ENCODE assay signal across 13 cellular contexts in the genomic region with DNA sequence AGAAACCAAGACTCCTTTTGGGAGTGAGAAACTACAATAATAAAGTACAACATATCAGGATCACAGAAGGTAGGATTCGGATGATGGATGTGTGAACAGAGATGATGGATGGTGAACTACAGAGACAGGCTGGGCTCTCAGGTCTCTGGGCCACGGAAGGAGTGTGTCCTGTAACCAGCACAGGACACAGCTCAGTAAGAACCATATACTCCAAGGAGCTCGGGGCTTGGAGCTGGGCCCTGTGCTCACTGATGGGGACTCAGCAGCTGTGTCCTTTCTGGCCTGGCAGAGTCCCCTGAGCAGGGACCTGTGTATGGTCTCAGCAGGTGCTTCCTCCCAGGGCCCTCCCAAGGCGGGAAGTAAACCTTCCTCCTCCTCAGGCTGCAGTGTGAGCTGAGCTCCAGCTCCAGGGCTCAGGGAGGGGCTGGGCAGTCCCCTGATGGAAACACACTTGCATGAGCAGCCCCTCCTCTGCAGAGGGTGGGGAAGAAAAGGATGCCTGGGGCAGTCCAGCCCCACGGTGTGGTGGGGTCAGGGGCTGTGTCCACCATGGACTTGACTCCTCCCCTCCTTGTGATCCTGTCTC.
"Had no signal": no experiment of that assay in that cellular context is flagged by ENCODE, and none has a peak within 500 bp of the region (broad histone marks: within the 10 kb centered on the region; RNA-seq: fewer than 3 reads in every experiment).

No MANE protein-coding gene starts in this region.

- H2AFZ ChIP-seq: hepatocyte had no signal

- H3K4me2 ChIP-seq: hepatocyte had no signal

- H3K27ac ChIP-seq: gastrocnemius medialis, hepatocyte, left ventricle myocardium inferior, ovary, testis had no signal

- H3K79me2 ChIP-seq: hepatocyte had no signal

- H3K27ac Mint-ChIP-seq: activated naive CD4-positive, alpha-beta T cell treated with anti-CD3 and anti-CD28 coated beads, Interleukin-2, amount 50 U/mL, for 24 hours; stimulated activated naive CD8-positive, alpha-beta T cell treated with anti-CD3 and anti-CD28 coated beads, Interleukin-15, Interleukin-2, amounts not matched to agents 100 ng/mL and 50 ng/mL, for 24 hours had no signal

- H3K9me3 ChIP-seq: gastrocnemius medialis, left ventricle myocardium inferior, ovary, testis had no signal

- H3K4me3 ChIP-seq: gastrocnemius medialis, hepatocyte, left ventricle myocardium inferior, ovary, testis had no signal

- H3K4me1 Mint-ChIP-seq: activated naive CD4-positive, alpha-beta T cell treated with anti-CD3 and anti-CD28 coated beads, Interleukin-2, amount 50 U/mL, for 24 hours; central memory CD8-positive, alpha-beta T cell had no signal

- H3K4me1 ChIP-seq: gastrocnemius medialis, left ventricle myocardium inferior, testis had no signal

- H3K36me3 ChIP-seq: gastrocnemius medialis, left ventricle myocardium inferior, ovary had no signal

- H3K27me3 ChIP-seq: gastrocnemius medialis, hepatocyte, ovary, testis had no signal

- H3K9me3 Mint-ChIP-seq: activated naive CD4-positive, alpha-beta T cell treated with anti-CD3 and anti-CD28 coated beads, Interleukin-2, amount 50 U/mL, for 24 hours; central memory CD8-positive, alpha-beta T cell; stimulated activated naive CD8-positive, alpha-beta T cell treated with anti-CD3 and anti-CD28 coated beads, Interleukin-15, Interleukin-2, amounts not matched to agents 100 ng/mL and 50 ng/mL, for 24 hours had no signal

- H3K27me3 Mint-ChIP-seq: stimulated activated naive CD8-positive, alpha-beta T cell treated with anti-CD3 and anti-CD28 coated beads, Interleukin-15, Interleukin-2, amounts not matched to agents 100 ng/mL and 50 ng/mL, for 24 hours had no signal

- H3K4me3 Mint-ChIP-seq: activated naive CD4-positive, alpha-beta T cell treated with anti-CD3 and anti-CD28 coated beads, Interleukin-2, amount 50 U/mL, for 24 hours; central memory CD8-positive, alpha-beta T cell; stimulated activated naive CD8-positive, alpha-beta T cell treated with anti-CD3 and anti-CD28 coated beads, Interleukin-15, Interleukin-2, amounts not matched to agents 100 ng/mL and 50 ng/mL, for 24 hours had no signal

- DNase-seq: cortex of kidney; effector CD8-positive, alpha-beta T cell; gastrocnemius medialis; kidney; left ventricle myocardium inferior; mesendoderm; ovary; stimulated activated CD4-positive, alpha-beta T cell treated with anti-CD3 and anti-CD28 coated beads, Interleukin-12 subunit alpha, Interleukin-12 subunit beta, amount 100 ng/mL, for 4 hours; testis had no signal

- ATAC-seq: gastrocnemius medialis had no signal
